ENCODE assay signal across 30 cellular contexts in genomic region chr7:23767514-23767913, GRCh38. TPM values are rescaled to one million over a fixed set of nuclear protein-coding genes. Genes with fewer than 3 reads are reported as not detected.
"Had no signal": no experiment of that assay in that cellular context is flagged by ENCODE, and none has a peak within 500 bp of the region (broad histone marks: within the 10 kb centered on the region; RNA-seq: fewer than 3 reads in every experiment).

No MANE protein-coding gene starts in this region.

- H3K9me3 ChIP-seq: adrenal gland, body of pancreas, esophagus muscularis mucosa, gastrocnemius medialis, heart left ventricle had no signal

- H3K27ac ChIP-seq: adrenal gland, body of pancreas, esophagus muscularis mucosa, foreskin keratinocyte, gastrocnemius medialis, heart left ventricle had no signal

- H3K4me3 ChIP-seq: adrenal gland, body of pancreas, esophagus muscularis mucosa, gastrocnemius medialis, heart left ventricle had no signal

- H3K27me3 ChIP-seq: adrenal gland, body of pancreas, esophagus muscularis mucosa, gastrocnemius medialis, heart left ventricle had no signal

- DNase-seq: activated CD4-positive, alpha-beta memory T cell treated with anti-CD3 and anti-CD28 coated beads for 36 hours; activated CD4-positive, alpha-beta T cell treated with anti-CD3 and anti-CD28 coated beads for 36 hours; activated CD4-positive, alpha-beta T cell treated with anti-CD3 and anti-CD28 coated beads, Interleukin-2, amount 10 ng/mL, durations not matched to agents 24 days and 14 days; activated CD4-positive, CD25-positive, alpha-beta regulatory T cell; activated CD4-positive, CD25-positive, alpha-beta regulatory T cell treated with anti-CD3 and anti-CD28 coated beads, Interleukin-2, amount 50 U/mL, for 72 hours; activated CD8-positive, alpha-beta memory T cell treated with anti-CD3 and anti-CD28 coated beads, Interleukin-2, amount 10 ng/mL, durations not matched to agents 7 days and 5 days; activated CD8-positive, alpha-beta memory T cell treated with anti-CD3 and anti-CD28 coated beads, Interleukin-2, amount 50 U/mL, for 4 hours; activated CD8-positive, alpha-beta T cell treated with anti-CD3 and anti-CD28 coated beads, Interleukin-2, amount 10 ng/mL, durations not matched to agents 7 days and 5 days; activated effector memory CD4-positive, alpha-beta T cell treated with anti-CD3 and anti-CD28 coated beads, Interleukin-2, amount 50 U/mL, for 16 hours; activated naive CD4-positive, alpha-beta T cell treated with anti-CD3 and anti-CD28 coated beads for 36 hours; activated naive CD8-positive, alpha-beta T cell treated with anti-CD3 and anti-CD28 coated beads for 36 hours; activated naive CD8-positive, alpha-beta T cell treated with anti-CD3 and anti-CD28 coated beads, Interleukin-2, amount 50 U/mL, for 24 hours; activated T-cell treated with anti-CD3 and anti-CD28 coated beads, Interleukin-2, amount 50 U/mL, for 1 hour; activated T-cell treated with anti-CD3 and anti-CD28 coated beads, Interleukin-2, amount 50 U/mL, for 48 hours; adrenal gland; amygdala; aorta; body of pancreas; caudate nucleus; cortex of kidney; dermis blood vessel endothelial cell; effector CD4-positive, alpha-beta T cell; effector memory CD8-positive, alpha-beta T cell; foreskin keratinocyte; gastrocnemius medialis; glutamatergic neuron; heart left ventricle; T1000 had no signal

- H3K36me3 ChIP-seq: adrenal gland, esophagus muscularis mucosa, gastrocnemius medialis, heart left ventricle had no signal

- H3K4me1 ChIP-seq: adrenal gland, body of pancreas, esophagus muscularis mucosa, foreskin keratinocyte, gastrocnemius medialis, heart left ventricle had no signal

RNA-seq across cellular contexts. Expression of gene STK31, which starts 57.5 kb away (rescaled TPM):
- total RNA-seq: activated CD4-positive, alpha-beta memory T cell treated with anti-CD3 and anti-CD28 coated beads for 36 hours; activated CD4-positive, alpha-beta T cell treated with anti-CD3 and anti-CD28 coated beads, Interleukin-2, amount 10 ng/mL, durations not matched to agents 24 days and 14 days; activated naive CD4-positive, alpha-beta T cell treated with anti-CD3 and anti-CD28 coated beads for 36 hours; activated naive CD8-positive, alpha-beta T cell treated with anti-CD3 and anti-CD28 coated beads for 36 hours; activated T-helper 1 cell treated with anti-CD3 and anti-CD28 coated beads, Interleukin-12 subunit alpha, Interleukin-12 subunit beta, Interleukin-2, Interleukin-4 antibody, amounts not matched to agents 30 ng/mL and 10 ng/mL and 1 ng/mL, durations not matched to agents 14 hours and 24 hours and 36 hours; foreskin keratinocyte had no signal
